Comparison of ENCODE assay signal across 1 cellular context in the genomic region with DNA sequence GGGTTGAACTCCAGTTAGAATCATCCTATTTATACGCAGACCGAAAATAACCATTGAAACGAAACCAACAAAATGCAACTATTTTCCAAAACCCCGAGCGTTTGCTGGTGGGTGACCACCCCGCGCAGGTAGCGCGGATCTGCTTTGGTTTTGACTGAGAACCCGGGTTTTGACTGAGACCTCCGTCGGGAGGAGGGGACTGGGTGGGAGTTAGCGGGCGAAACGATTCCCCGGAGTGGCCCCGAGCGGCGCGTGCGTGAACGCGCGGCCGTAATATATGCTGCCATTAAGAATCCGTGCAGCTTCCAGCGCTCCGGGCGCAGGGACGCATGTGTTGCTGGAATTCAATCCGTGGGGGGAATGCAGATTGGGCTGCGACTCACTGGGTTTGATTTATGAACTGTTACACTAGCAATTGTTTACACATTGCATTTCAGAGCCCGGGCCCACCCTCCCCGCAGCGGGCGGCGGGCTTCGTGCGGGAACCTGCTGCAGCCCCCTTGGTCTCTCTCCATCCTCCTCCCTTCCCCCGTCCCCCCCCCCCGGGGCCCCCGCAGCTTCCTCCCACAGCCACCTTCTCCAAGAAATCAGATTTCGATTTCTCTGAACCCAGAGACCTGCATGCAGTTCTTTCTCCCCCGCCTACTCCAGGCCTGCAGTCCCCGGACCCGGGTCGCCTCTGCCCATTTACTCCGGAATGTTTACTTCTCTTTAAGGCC.
TF ChIP-seq lines count a peak whose summit lies in the region.

No MANE protein-coding gene starts in this region.

TF ChIP-seq in K562, 482 proteins besides CTCF, POLR2A, EP300 and RAD21 (continued from another document):
- TF ChIP-seq RBFOX2 (IDR thresholded peaks at IDR 0.05; ENCODE audit: low read depth, low read length) (no peak), PTRF (tag; IDR thresholded peaks at IDR 0.05) (no peak), CBX8 (IDR thresholded peaks at IDR 0.05; ENCODE audit: borderline replicate concordance, extremely low read depth, low read depth, low read length, poor library complexity, severe bottlenecking) (peak; percentile 95), RNF2 (IDR thresholded peaks at IDR 0.05) (no peak), ZNF212 (CRISPR knock-in tag; IDR thresholded peaks at IDR 0.05) (no peak), POLR2AphosphoS2 (IDR thresholded peaks at IDR 0.05; ENCODE audit: low read length) (no peak), ZNF134 (CRISPR knock-in tag; conservative IDR thresholded peaks at IDR 0.05) (no peak), HNRNPLL (IDR thresholded peaks at IDR 0.05; ENCODE audit: low read depth, low read length, poor library complexity, severe bottlenecking) (peak; percentile 35), PCBP1 (IDR thresholded peaks at IDR 0.05; ENCODE audit: low read depth, low read length, poor library complexity, severe bottlenecking) (peak; percentile 33), HCFC1 (IDR thresholded peaks at IDR 0.05; ENCODE audit: low read depth, low read length) (no peak), ZNF224 (CRISPR knock-in tag; IDR thresholded peaks at IDR 0.05) (no peak), PHF20 (IDR thresholded peaks at IDR 0.05; ENCODE audit: partially characterized antibody) (no peak), NRF1 (conservative IDR thresholded peaks at IDR 0.05 in 1 of 2, IDR thresholded peaks at IDR 0.05 in 1 of 2) (peak; percentile 57 to 72; a peak in 2 of 4 replicates), BHLHE40 (IDR thresholded peaks at IDR 0.05; ENCODE audit: low read length) (no peak), ZNF707 (CRISPR knock-in tag; conservative IDR thresholded peaks at IDR 0.05) (no peak), RUNX1 (IDR thresholded peaks at IDR 0.05; ENCODE audit: low read depth) (no peak), BDP1 (IDR thresholded peaks at IDR 0.05; ENCODE audit: insufficient read depth, insufficient read length) (no peak), RBM17 (IDR thresholded peaks at IDR 0.05; ENCODE audit: borderline replicate concordance, low read depth, low read length) (no peak), ZNF165 (CRISPR knock-in tag; IDR thresholded peaks at IDR 0.05; ENCODE audit: borderline replicate concordance) (no peak), ZBTB1 (CRISPR knock-in tag; IDR thresholded peaks at IDR 0.05; ENCODE audit: borderline replicate concordance, low read depth) (no peak)
- TF ChIP-seq, protein P1, sequence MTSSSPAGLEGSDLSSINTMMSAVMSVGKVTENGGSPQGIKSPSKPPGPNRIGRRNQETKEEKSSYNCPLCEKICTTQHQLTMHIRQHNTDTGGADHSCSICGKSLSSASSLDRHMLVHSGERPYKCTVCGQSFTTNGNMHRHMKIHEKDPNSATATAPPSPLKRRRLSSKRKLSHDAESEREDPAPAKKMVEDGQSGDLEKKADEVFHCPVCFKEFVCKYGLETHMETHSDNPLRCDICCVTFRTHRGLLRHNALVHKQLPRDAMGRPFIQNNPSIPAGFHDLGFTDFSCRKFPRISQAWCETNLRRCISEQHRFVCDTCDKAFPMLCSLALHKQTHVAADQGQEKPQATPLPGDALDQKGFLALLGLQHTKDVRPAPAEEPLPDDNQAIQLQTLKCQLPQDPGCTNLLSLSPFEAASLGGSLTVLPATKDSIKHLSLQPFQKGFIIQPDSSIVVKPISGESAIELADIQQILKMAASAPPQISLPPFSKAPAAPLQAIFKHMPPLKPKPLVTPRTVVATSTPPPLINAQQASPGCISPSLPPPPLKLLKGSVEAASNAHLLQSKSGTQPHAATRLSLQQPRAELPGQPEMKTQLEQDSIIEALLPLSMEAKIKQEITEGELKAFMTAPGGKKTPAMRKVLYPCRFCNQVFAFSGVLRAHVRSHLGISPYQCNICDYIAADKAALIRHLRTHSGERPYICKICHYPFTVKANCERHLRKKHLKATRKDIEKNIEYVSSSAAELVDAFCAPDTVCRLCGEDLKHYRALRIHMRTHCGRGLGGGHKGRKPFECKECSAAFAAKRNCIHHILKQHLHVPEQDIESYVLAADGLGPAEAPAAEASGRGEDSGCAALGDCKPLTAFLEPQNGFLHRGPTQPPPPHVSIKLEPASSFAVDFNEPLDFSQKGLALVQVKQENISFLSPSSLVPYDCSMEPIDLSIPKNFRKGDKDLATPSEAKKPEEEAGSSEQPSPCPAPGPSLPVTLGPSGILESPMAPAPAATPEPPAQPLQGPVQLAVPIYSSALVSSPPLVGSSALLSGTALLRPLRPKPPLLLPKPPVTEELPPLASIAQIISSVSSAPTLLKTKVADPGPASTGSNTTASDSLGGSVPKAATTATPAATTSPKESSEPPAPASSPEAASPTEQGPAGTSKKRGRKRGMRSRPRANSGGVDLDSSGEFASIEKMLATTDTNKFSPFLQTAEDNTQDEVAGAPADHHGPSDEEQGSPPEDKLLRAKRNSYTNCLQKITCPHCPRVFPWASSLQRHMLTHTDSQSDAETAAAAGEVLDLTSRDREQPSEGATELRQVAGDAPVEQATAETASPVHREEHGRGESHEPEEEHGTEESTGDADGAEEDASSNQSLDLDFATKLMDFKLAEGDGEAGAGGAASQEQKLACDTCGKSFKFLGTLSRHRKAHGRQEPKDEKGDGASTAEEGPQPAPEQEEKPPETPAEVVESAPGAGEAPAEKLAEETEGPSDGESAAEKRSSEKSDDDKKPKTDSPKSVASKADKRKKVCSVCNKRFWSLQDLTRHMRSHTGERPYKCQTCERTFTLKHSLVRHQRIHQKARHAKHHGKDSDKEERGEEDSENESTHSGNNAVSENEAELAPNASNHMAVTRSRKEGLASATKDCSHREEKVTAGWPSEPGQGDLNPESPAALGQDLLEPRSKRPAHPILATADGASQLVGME (CRISPR knock-in tag; IDR thresholded peaks at IDR 0.05): no peak
- TF ChIP-seq, protein P2, sequence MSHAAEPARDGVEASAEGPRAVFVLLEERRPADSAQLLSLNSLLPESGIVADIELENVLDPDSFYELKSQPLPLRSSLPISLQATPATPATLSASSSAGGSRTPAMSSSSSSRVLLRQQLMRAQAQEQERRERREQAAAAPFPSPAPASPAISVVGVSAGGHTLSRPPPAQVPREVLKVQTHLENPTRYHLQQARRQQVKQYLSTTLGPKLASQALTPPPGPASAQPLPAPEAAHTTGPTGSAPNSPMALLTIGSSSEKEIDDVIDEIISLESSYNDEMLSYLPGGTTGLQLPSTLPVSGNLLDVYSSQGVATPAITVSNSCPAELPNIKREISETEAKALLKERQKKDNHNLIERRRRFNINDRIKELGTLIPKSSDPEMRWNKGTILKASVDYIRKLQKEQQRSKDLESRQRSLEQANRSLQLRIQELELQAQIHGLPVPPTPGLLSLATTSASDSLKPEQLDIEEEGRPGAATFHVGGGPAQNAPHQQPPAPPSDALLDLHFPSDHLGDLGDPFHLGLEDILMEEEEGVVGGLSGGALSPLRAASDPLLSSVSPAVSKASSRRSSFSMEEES (CRISPR knock-in tag; IDR thresholded peaks at IDR 0.05): no peak
- TF ChIP-seq, protein P3, sequence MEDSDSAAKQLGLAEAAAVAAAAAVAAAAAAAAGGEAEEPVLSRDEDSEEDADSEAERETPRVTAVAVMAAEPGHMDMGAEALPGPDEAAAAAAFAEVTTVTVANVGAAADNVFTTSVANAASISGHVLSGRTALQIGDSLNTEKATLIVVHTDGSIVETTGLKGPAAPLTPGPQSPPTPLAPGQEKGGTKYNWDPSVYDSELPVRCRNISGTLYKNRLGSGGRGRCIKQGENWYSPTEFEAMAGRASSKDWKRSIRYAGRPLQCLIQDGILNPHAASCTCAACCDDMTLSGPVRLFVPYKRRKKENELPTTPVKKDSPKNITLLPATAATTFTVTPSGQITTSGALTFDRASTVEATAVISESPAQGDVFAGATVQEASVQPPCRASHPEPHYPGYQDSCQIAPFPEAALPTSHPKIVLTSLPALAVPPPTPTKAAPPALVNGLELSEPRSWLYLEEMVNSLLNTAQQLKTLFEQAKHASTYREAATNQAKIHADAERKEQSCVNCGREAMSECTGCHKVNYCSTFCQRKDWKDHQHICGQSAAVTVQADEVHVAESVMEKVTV (CRISPR knock-in tag; IDR thresholded peaks at IDR 0.05): no peak
